18 cellular contexts compared by ENCODE assay signal in the genomic region with DNA sequence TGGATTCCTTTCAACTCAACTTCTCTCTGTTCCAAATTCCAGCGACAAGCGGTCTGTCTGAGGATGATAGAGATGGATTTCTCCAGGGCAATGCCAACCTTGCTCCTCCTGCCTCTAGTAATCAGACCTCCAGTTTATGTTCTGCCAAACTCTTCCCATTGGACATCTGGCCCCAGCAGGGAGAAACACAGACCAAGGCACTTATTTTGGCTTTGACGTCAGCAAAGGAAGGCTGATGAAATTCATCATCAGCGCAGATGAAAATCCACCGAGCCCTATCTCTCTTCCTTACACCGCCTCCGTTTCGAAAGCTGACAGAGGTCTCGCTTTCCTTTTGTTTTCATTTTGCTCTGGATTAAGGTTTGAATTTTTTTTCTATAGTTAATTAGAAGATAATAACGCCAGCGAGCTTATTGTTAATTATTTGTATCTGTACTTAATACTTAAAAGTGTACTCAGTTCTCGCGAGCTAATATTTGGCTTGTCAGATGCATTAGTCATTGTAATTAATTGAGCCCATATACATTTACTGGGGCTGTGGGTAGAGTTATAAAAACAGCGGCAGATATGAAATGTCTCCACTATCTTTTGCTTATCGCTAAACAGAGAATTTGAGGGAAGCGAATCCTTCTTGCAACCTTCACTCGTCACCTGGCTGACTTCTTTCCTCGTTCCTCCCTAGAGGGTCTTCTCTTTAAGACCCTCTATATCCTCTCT.
"Had no signal": no experiment of that assay in that cellular context is flagged by ENCODE, and none has a peak within 500 bp of the region (broad histone marks: within the 10 kb centered on the region; RNA-seq: fewer than 3 reads in every experiment).

No MANE protein-coding gene starts in this region.

- H3K4me1 ChIP-seq: parathyroid adenoma had no signal

- FAIRE-seq: astrocyte, colon, endothelial cell of umbilical vein, islet of Langerhans had no signal

- H3K27me3 ChIP-seq: cardiac muscle cell, esophagus squamous epithelium, gastroesophageal sphincter had no signal

- H3K27ac ChIP-seq: cardiac muscle cell, esophagus squamous epithelium, gastroesophageal sphincter, parathyroid adenoma, WERI-Rb-1 had no signal

- H3K36me3 ChIP-seq: cardiac muscle cell, esophagus squamous epithelium, gastroesophageal sphincter, WERI-Rb-1 had no signal

- H3K4me3 ChIP-seq: cardiac muscle cell, esophagus squamous epithelium, gastroesophageal sphincter had no signal

- DNase-seq: activated CD4-positive, alpha-beta T cell treated with anti-CD3 and anti-CD28 coated beads, Interleukin-2, amount 50 U/mL, for 48 hours; activated CD8-positive, alpha-beta memory T cell treated with anti-CD3 and anti-CD28 coated beads, Interleukin-2, amount 10 ng/mL, durations not matched to agents 7 days and 5 days; activated naive CD4-positive, alpha-beta T cell treated with anti-CD3 and anti-CD28 coated beads, Interleukin-2, amount 10 ng/mL, durations not matched to agents 7 days and 5 days; activated T-cell treated with anti-CD3 and anti-CD28 coated beads, Interleukin-2, amount 50 U/mL, for 24 hours; effector CD4-positive, alpha-beta T cell; esophagus squamous epithelium; naive thymus-derived CD4-positive, alpha-beta T cell; stimulated activated CD4-positive, alpha-beta T cell treated with anti-CD3 and anti-CD28 coated beads, Interleukin-2, amount 100 ng/mL, for 48 hours; T-helper 17 cell; WERI-Rb-1 had no signal

- ATAC-seq: activated CD8-positive, alpha-beta memory T cell treated with anti-CD3 and anti-CD28 coated beads, Interleukin-2, amount 10 ng/mL, durations not matched to agents 7 days and 5 days; gastroesophageal sphincter; naive thymus-derived CD4-positive, alpha-beta T cell; stimulated activated memory B cell treated with anti-CD40 and anti-IgM and Interleukin-4, amounts not matched to agents 10 μg/mL and 1 μg/mL and 100 μg/mL, for 72 hours; T-helper 17 cell had no signal
